In genomic region chr6:131627724-131628682, GRCh38 we compare ENCODE assay signal across 8 cellular contexts. TPM values are rescaled to one million over a fixed set of nuclear protein-coding genes. Genes with fewer than 3 reads are reported as not detected.
DNase-seq lines count a peak whose midpoint lies in the region; FAIRE-seq and TF ChIP-seq lines count a peak whose summit lies in the region.

A gene with protein sequence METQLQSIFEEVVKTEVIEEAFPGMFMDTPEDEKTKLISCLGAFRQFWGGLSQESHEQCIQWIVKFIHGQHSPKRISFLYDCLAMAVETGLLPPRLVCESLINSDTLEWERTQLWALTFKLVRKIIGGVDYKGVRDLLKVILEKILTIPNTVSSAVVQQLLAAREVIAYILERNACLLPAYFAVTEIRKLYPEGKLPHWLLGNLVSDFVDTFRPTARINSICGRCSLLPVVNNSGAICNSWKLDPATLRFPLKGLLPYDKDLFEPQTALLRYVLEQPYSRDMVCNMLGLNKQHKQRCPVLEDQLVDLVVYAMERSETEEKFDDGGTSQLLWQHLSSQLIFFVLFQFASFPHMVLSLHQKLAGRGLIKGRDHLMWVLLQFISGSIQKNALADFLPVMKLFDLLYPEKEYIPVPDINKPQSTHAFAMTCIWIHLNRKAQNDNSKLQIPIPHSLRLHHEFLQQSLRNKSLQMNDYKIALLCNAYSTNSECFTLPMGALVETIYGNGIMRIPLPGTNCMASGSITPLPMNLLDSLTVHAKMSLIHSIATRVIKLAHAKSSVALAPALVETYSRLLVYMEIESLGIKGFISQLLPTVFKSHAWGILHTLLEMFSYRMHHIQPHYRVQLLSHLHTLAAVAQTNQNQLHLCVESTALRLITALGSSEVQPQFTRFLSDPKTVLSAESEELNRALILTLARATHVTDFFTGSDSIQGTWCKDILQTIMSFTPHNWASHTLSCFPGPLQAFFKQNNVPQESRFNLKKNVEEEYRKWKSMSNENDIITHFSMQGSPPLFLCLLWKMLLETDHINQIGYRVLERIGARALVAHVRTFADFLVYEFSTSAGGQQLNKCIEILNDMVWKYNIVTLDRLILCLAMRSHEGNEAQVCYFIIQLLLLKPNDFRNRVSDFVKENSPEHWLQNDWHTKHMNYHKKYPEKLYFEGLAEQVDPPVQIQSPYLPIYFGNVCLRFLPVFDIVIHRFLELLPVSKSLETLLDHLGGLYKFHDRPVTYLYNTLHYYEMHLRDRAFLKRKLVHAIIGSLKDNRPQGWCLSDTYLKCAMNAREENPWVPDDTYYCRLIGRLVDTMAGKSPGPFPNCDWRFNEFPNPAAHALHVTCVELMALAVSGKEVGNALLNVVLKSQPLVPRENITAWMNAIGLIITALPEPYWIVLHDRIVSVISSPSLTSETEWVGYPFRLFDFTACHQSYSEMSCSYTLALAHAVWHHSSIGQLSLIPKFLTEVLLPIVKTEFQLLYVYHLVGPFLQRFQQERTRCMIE (N-terminal part only) (minus strand): TSS chr6:131628242. CDS start chr6:131628049, 193 bp downstream.

- H3K36me3 Mint-ChIP-seq in activated naive CD4-positive, alpha-beta T cell treated with anti-CD3 and anti-CD28 coated beads for 36 hours (ENCODE audit: low read depth), result peaks cover 7% of the 10 kb centered on the region

- CTCF ChIA-PET in activated naive CD4-positive, alpha-beta T cell treated with anti-CD3 and anti-CD28 coated beads for 36 hours (lab: Charles Lee), result interaction anchor here (0.6 to 3.0 kb wide), 37 partner anchors 8 to 878 kb away, joined by 3 to 34 read pairs (median 4); partner anchors contain the start of genes ENPP1 and ENPP3

- H3K27ac ChIP-seq in neutrophil (peak within 1 kb of the TSS; percentile 88), substantia nigra (ENCODE audit: low read depth, low read length, poor library complexity, severe bottlenecking) (peak within 1 kb of the TSS; percentile 62)

- intact Hi-C loops in activated naive CD4-positive, alpha-beta T cell treated with anti-CD3 and anti-CD28 coated beads for 36 hours (cut with micrococcal nuclease), result loop anchor here (1.0 to 2.0 kb wide), 10 partner anchors 96 to 1187 kb away; partner anchors contain the start of genes AKAP7, EPB41L2 and RPS12

- H3K4me3 ChIP-seq in GM06990 (replicated peaks; ENCODE audit: low read depth, low read length), result peak within 1 kb of the TSS; percentile 92
- H3K4me3 ChIP-seq in HFF-Myc (replicated peaks; ENCODE audit: low read depth, low read length), result peak within 1 kb of the TSS; percentile 90
- H3K4me3 ChIP-seq in neutrophil (ENCODE audit: low read depth in 1 of 2, low read length in 1 of 2), result peak within 1 kb of the TSS; percentile 79

- H3K27me3 ChIP-seq in GM06990 (replicated peaks; ENCODE audit: control insufficient read depth, insufficient read depth, low read length) (no peaks in the 10 kb centered on the region; the same call in 1 of the 2 replicates), neutrophil (no peaks in the 10 kb centered on the region)

- H3K27me3 Mint-ChIP-seq in activated naive CD4-positive, alpha-beta T cell treated with anti-CD3 and anti-CD28 coated beads for 36 hours (ENCODE audit: low read depth), result no peaks in the 10 kb centered on the region

- peak within 1 kb of the TSS; percentile 99 for H3K4me3 Mint-ChIP-seq in activated naive CD4-positive, alpha-beta T cell treated with anti-CD3 and anti-CD28 coated beads for 36 hours

- no peak for FAIRE-seq in frontal cortex (lab: Jason Lieb, UNC)

- H3K9me3 ChIP-seq in neutrophil, result no peaks in the 10 kb centered on the region

- H3K4me1 ChIP-seq in neutrophil (ENCODE audit: control insufficient read depth in 1 of 2, insufficient read depth in 1 of 2, low read depth in 1 of 2, low read length in 1 of 2), result peaks cover 12 to 13% of the 10 kb centered on the region in 2 experiments

- in situ Hi-C loops in SK-MEL-5 (cut with HindIII; ENCODE audit: low pct_unique_long_range_greater_than_20kb, low sequenced_read_pairs), result no loop called here

- H3K9me3 Mint-ChIP-seq in activated naive CD4-positive, alpha-beta T cell treated with anti-CD3 and anti-CD28 coated beads for 36 hours, result no peaks in the 10 kb centered on the region

- peaks cover 29% of the 10 kb centered on the region for H3K4me1 Mint-ChIP-seq in activated naive CD4-positive, alpha-beta T cell treated with anti-CD3 and anti-CD28 coated beads for 36 hours (ENCODE audit: low read depth)

- H3K27ac Mint-ChIP-seq in activated naive CD4-positive, alpha-beta T cell treated with anti-CD3 and anti-CD28 coated beads for 36 hours, result peak within 1 kb of the TSS; percentile 92

- peak; percentile 100 for TF ChIP-seq CTCF in GM06990 (IDR thresholded peaks at IDR 0.05; ENCODE audit: insufficient read depth, low read length, poor library complexity, severe bottlenecking)
- peak; percentile 99 for TF ChIP-seq CTCF in HFF-Myc (IDR thresholded peaks at IDR 0.05; ENCODE audit: low read depth, low read length, missing control alignments)
- peak; percentile 84 for TF ChIP-seq CTCF in neutrophil (IDR thresholded peaks at IDR 0.05)

- peaks cover 4% of the 10 kb centered on the region; the same call in 1 of the 2 replicates for H3K36me3 ChIP-seq in GM06990 (ENCODE audit: control insufficient read depth, insufficient read depth, low read length)
- H3K36me3 ChIP-seq in neutrophil, result peaks cover 28% of the 10 kb centered on the region

- DNase-seq in GM06990 (ENCODE audit: extremely low read depth, insufficient read length), result peak; percentile 97
- DNase-seq in HFF-Myc (ENCODE audit: extremely low read depth, low read depth), result peak; percentile 83
- DNase-seq in MV-4-11 (lab: John Stamatoyannopoulos, UW), result peak; percentile 91
- peak; percentile 92 for DNase-seq in SK-MEL-5 (ENCODE audit: low read depth, low spot score)
- DNase-seq in activated naive CD4-positive, alpha-beta T cell treated with anti-CD3 and anti-CD28 coated beads for 36 hours, result peak; percentile 96
- peak; percentile 59 to 81 for DNase-seq in frontal cortex (ENCODE audit: low spot score in 2 of 2)
- peak; percentile 56 to 97 (median 92) for DNase-seq in substantia nigra (lab: John Stamatoyannopoulos, UW)

RNA-seq across cellular contexts. Expression of the gene that starts here (rescaled TPM):
- total RNA-seq in SK-MEL-5 (2014; rRNA removed; shearing (Covaris generic)), result 22.9 TPM in 2 replicates
- polyA plus RNA-seq in SK-MEL-5 (2015; cell fraction: cytosol; rRNA removed), result 13.0 and 18.8 TPM in 2 replicates
- 146 and 149 TPM in 2 replicates for polyA plus RNA-seq in SK-MEL-5 (2015; cell fraction: nucleus; rRNA removed)
- total RNA-seq in activated naive CD4-positive, alpha-beta T cell treated with anti-CD3 and anti-CD28 coated beads for 36 hours, result 10 to 100 TPM; 27.4 to 28.8 TPM
- total RNA-seq in frontal cortex, result 53.8 TPM

Comparison
In these comparisons a context has a peak if more than half of its experiments do, and no peak if none do; other contexts are left out.
1. Peak in every context shown above with its lines: DNase-seq, H3K4me3 ChIP-seq and H3K27ac ChIP-seq.